In the genomic region with DNA sequence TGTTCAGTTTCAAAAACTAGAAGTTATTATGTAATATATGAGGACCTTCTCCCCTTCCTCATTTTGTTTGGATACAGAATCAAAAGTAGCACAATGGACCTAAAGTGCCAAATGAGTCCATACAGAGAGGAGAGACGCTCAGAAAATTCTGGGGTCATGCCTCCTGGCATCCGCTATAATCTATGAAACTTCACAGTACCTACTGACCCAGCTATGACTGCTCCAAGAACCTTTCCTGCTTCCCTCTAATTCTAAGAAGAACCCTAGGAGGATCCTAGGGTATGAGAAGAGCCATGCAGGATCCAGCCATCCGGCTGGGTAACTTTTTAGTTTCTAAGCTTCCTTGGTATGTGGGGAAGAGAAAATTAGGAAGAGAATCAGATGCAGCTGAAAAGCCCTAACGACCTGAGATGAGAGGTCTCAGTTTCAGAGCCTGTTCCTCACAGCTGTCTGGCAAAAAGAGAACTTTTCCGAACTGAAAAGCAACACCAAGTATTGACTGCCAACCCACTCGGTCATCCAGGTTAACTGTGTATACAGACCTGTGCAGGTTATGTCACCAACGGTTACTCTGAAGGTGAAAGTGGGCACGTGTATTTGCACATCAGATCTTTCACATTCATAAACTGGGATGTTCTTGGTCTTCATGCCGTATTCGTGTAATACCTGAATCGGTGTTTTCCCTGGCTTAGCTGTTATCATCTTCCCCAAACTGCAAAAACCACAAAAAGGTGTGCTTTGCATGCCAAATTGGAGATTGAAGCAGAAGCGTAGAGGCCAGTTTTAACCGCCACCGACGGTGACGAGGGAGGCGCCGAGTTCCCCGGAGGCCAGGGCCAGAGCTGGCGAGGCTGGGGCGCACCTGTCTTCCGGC, we compare ENCODE assay signal across 8 cellular contexts. TPM values are rescaled to one million over a fixed set of nuclear protein-coding genes. Genes with fewer than 3 reads are reported as not detected.
DNase-seq lines count a peak whose midpoint lies in the region; ATAC-seq, FAIRE-seq and TF ChIP-seq lines count a peak whose summit lies in the region.

No MANE protein-coding gene starts in this region.

- H3K36me3 Mint-ChIP-seq in Calu3 (ENCODE audit: insufficient read depth, unreplicated experiment) = peaks cover 48% of the 10 kb centered on the region

- H3K27me3 ChIP-seq in sigmoid colon = no peaks in the 10 kb centered on the region

- intact Hi-C loops in Calu3 (cut with micrococcal nuclease; ENCODE audit: unreplicated experiment) (loop anchor here (2.0 kb wide), 1 partner anchor 73 kb away; no protein-coding TSS in a partner anchor), sigmoid colon (cut with DNase I) (loop anchor here (2.0 kb wide), 1 partner anchor 73 kb away; no protein-coding TSS in a partner anchor)

- no peaks in the 10 kb centered on the region for H3K27me3 Mint-ChIP-seq in Calu3 (ENCODE audit: unreplicated experiment)

- H3K27ac ChIP-seq in sigmoid colon = peak overlapping the region; percentile 97 to 98 (median 98)

- WGBS in sigmoid colon, 2 donors = 3 to 7% methylated on average over 22 of the region's 22 CpGs

- no peak for TF ChIP-seq EP300 in sigmoid colon (IDR thresholded peaks at IDR 0.05)

- H3K36me3 ChIP-seq in sigmoid colon = peaks cover 0 to 37% (median 12%) of the 10 kb centered on the region in 4 donors

- peak overlapping the region; percentile 99 for H3K27ac Mint-ChIP-seq in Calu3 (ENCODE audit: unreplicated experiment)

- H3K4me1 ChIP-seq in sigmoid colon = peaks cover 0 to 39% (median 33%) of the 10 kb centered on the region in 4 donors

- no peaks in the 10 kb centered on the region for H3K9me3 ChIP-seq in sigmoid colon

- DNase-seq in Calu3 (no peak), globus pallidus (ENCODE audit: low spot score) (peak; percentile 7), sigmoid colon (no peak), urothelium cell line (ENCODE audit: low spot score) (no peak)
- DNase-seq in activated CD4-positive, alpha-beta T cell treated with anti-CD3 and anti-CD28 coated beads, Interleukin-2, amount 50 U/mL, for 48 hours = no peak

- H3K4me3 ChIP-seq in WI38 (ENCODE audit: low read depth, low read length) (peak overlapping the region; percentile 83), sigmoid colon (peak overlapping the region; percentile 88 to 94 (median 93))

- no TSS peak for BruUV-seq in Calu3 (replicated peaks; lab: Mats Ljungman, UMichigan)

- peaks cover 21% of the 10 kb centered on the region for H3K4me1 Mint-ChIP-seq in Calu3 (ENCODE audit: low read depth, unreplicated experiment)

- H3K4me3 Mint-ChIP-seq in Calu3 (ENCODE audit: low read depth, unreplicated experiment) = peak overlapping the region; percentile 90

- ATAC-seq in GM19324 (IDR thresholded peaks at IDR 0.05; ENCODE audit: low FRiP score, unreplicated experiment) (peak; percentile 58), HG03196 (IDR thresholded peaks at IDR 0.05; ENCODE audit: unreplicated experiment) (peak; percentile 48)

- no peak for TF ChIP-seq POLR2A in sigmoid colon (IDR thresholded peaks at IDR 0.05)

- no peak for FAIRE-seq in urothelium cell line (lab: Jason Lieb, UNC)

- CTCF ChIA-PET in Calu3 (lab: Charles Lee) = interaction anchor here (1.3 to 2.3 kb wide), 2 partner anchors 31 to 36 kb away, joined by 3 to 10 read pairs; no protein-coding TSS in a partner anchor

- H3K9me3 Mint-ChIP-seq in Calu3 (ENCODE audit: low read depth, unreplicated experiment) = no peaks in the 10 kb centered on the region

- TF ChIP-seq CTCF in Calu3 (IDR thresholded peaks at IDR 0.05; ENCODE audit: unreplicated experiment) = no peak
- TF ChIP-seq CTCF in WI38 (IDR thresholded peaks at IDR 0.05; ENCODE audit: low read depth, low read length) = no peak
- TF ChIP-seq CTCF in sigmoid colon (IDR thresholded peaks at IDR 0.05) = no peak

RNA-seq across cellular contexts. Expression of a gene that starts 1.0 kb away (rescaled TPM):
- total RNA-seq in Calu3 (2022) (50.0 and 53.2 TPM in 2 replicates), sigmoid colon (10 to 100 TPM; 62.6 to 86.1 (median 76.7) TPM)
- polyA plus RNA-seq in sigmoid colon = 10 to 100 TPM; 25.1 to 25.2 (median 25.2) TPM

RNA-seq across cellular contexts. Expression of a gene that starts 1.2 kb away (rescaled TPM):
- total RNA-seq in Calu3 (2022) (2.6 and 4.3 TPM in 2 replicates), sigmoid colon (1 to 10 TPM; 2.9 to 8.3 (median 4.6) TPM)
- polyA plus RNA-seq in sigmoid colon = under 1 TPM in 1 of 3 donors, not detected in 2; 0.85 TPM

RNA-seq across cellular contexts. Expression of a gene that starts 28.5 kb away (rescaled TPM):
- total RNA-seq in Calu3 (2022) (8.8 and 8.9 TPM in 2 replicates), sigmoid colon (10 to 100 TPM; 19.9 to 26.7 (median 22.6) TPM)
- 1 to 10 TPM; 1.2 to 5.2 (median 3.6) TPM for polyA plus RNA-seq in sigmoid colon

RNA-seq across cellular contexts. Expression of a gene that starts 30.3 kb away (rescaled TPM):
- total RNA-seq in Calu3 (2022) (33.0 and 34.9 TPM in 2 replicates), sigmoid colon (10 to 100 TPM; 13.0 to 22.5 (median 19.7) TPM)
- polyA plus RNA-seq in sigmoid colon = 1 to 10 TPM; 1.8 to 4.2 (median 2.3) TPM
